Comparison of ENCODE assay signal across 8 cellular contexts in genomic region chr2:37344453-37345361, GRCh38. TPM values are rescaled to one million over a fixed set of nuclear protein-coding genes. Genes with fewer than 3 reads are reported as not detected.
DNase-seq lines count a peak whose midpoint lies in the region; ATAC-seq and TF ChIP-seq lines count a peak whose summit lies in the region.

Gene QPCT (plus strand): TSS chr2:37344630. CDS start chr2:37344732, 102 bp downstream.

- peak within 1 kb of the TSS; percentile 58 to 86 (median 82) for H3K4me3 Mint-ChIP-seq in immature natural killer cell

- 3 to 8% methylated on average over 24 to 65 of the region's 73 CpGs for WGBS in body of pancreas, 2 donors

- DNase-seq in T-helper 22 cell (ENCODE audit: low read depth) (peak; percentile 65), body of pancreas (peak; percentile 26 to 53 (median 46)), immature natural killer cell (peak; percentile 65 to 81 (median 67)), RKO (ENCODE audit: low spot score) (no peak)
- peak; percentile 71 for DNase-seq in stimulated activated CD4-positive, alpha-beta T cell treated with anti-CD3 and anti-CD28 coated beads, Interleukin-15, amount 100 ng/mL, for 24 hours

- H3K27me3 Mint-ChIP-seq in immature natural killer cell (ENCODE audit: low read depth in 3 of 3) = peaks cover 3 to 18% (median 6%) of the 10 kb centered on the region in 3 donors

- peaks cover 17% of the 10 kb centered on the region for H3F3A ChIP-seq in DOHH2 (ENCODE audit: control insufficient read depth, insufficient read depth)

- no peaks in the 10 kb centered on the region for H3K9me3 Mint-ChIP-seq in immature natural killer cell

- peak; percentile 29 for TF ChIP-seq CTCF in DOHH2 (IDR thresholded peaks at IDR 0.05; ENCODE audit: low read depth, low read length, poor library complexity, severe bottlenecking)
- no peak for TF ChIP-seq CTCF in body of pancreas (IDR thresholded peaks at IDR 0.05)

- ATAC-seq in HG03045 (IDR thresholded peaks at IDR 0.05; ENCODE audit: unreplicated experiment) (peak; percentile 66), body of pancreas (peak; percentile 65), HG03095 (IDR thresholded peaks at IDR 0.05; ENCODE audit: unreplicated experiment) (no peak)

- H3K4me1 Mint-ChIP-seq in immature natural killer cell = peaks cover 0 to 6% of the 10 kb centered on the region in 2 donors

- H3K9me3 ChIP-seq in DOHH2 (ENCODE audit: control insufficient read depth, insufficient read depth, low read length) (no peaks in the 10 kb centered on the region), body of pancreas (no peaks in the 10 kb centered on the region)

- H4K20me1 ChIP-seq in DOHH2 (ENCODE audit: control insufficient read depth, insufficient read depth, low read depth, low read length) = no peaks in the 10 kb centered on the region

- peak within 1 kb of the TSS; percentile 81 for H3K4me3 ChIP-seq in DOHH2 (ENCODE audit: low read length)
- H3K4me3 ChIP-seq in body of pancreas = peak within 1 kb of the TSS; percentile 6 to 7

- H3K36me3 ChIP-seq in DOHH2 (ENCODE audit: control insufficient read depth, low read length) (no peaks in the 10 kb centered on the region), body of pancreas (replicated peaks in 1 of 2; ENCODE audit: insufficient read depth in 1 of 2, low read depth in 2 of 2) (no peaks in the 10 kb centered on the region)

- peak within 1 kb of the TSS; percentile 27 for H3K27ac ChIP-seq in DOHH2 (ENCODE audit: low read depth, low read length)
- peak within 1 kb of the TSS in 2 of 4 donors; percentile 6 to 22 for H3K27ac ChIP-seq in body of pancreas

- intact Hi-C loops in body of pancreas (cut with DNase I) = no loop called here

- peak within 1 kb of the TSS in 5 of 6 donors; percentile 21 to 67 (median 63) for H3K27ac Mint-ChIP-seq in immature natural killer cell

- peak in 2 of 3 donors; percentile 31 to 40 for TF ChIP-seq POLR2A in body of pancreas (IDR thresholded peaks at IDR 0.05)

- no peaks in the 10 kb centered on the region for H3K79me2 ChIP-seq in DOHH2 (ENCODE audit: control insufficient read depth, low read length)

- H3K9me2 ChIP-seq in DOHH2 (replicated peaks; ENCODE audit: control insufficient read depth, low read length) = no peaks in the 10 kb centered on the region

- peak within 1 kb of the TSS; percentile 96 for H3K4me2 ChIP-seq in DOHH2 (ENCODE audit: low read length)

- H3K4me1 ChIP-seq in DOHH2 (ENCODE audit: control insufficient read depth, low read length) = peaks cover 51% of the 10 kb centered on the region
- peaks cover 11% of the 10 kb centered on the region for H3K4me1 ChIP-seq in body of pancreas

- no peaks in the 10 kb centered on the region for H3K36me3 Mint-ChIP-seq in immature natural killer cell

- no peaks in the 10 kb centered on the region for H3K27me3 ChIP-seq in DOHH2 (ENCODE audit: control insufficient read depth, low read length)
- H3K27me3 ChIP-seq in body of pancreas = no peaks in the 10 kb centered on the region

RNA-seq across cellular contexts. Expression of gene QPCT, which starts in this region (rescaled TPM):
- total RNA-seq in body of pancreas = 1 to 10 TPM; 1.3 to 3.4 TPM
- 1 to 10 TPM in 1 of 3 donors, under 1 TPM in 2; 0.91 to 2.4 (median 0.99) TPM for polyA plus RNA-seq in immature natural killer cell
